In genomic region chr6:6843057-6843627, GRCh38 we compare ENCODE assay signal across 13 cellular contexts.
DNase-seq lines count a peak whose midpoint lies in the region; ATAC-seq, FAIRE-seq and TF ChIP-seq lines count a peak whose summit lies in the region.
"Had no signal": no experiment of that assay in that cellular context is flagged by ENCODE, and none has a peak within 500 bp of the region (broad histone marks: within the 10 kb centered on the region; RNA-seq: fewer than 3 reads in every experiment).

No MANE protein-coding gene starts in this region.

- TF ChIP-seq CTCF in cardiac fibroblast (IDR thresholded peaks at IDR 0.05; ENCODE audit: low read depth, low read length) (no peak), tibial artery (IDR thresholded peaks at IDR 0.05) (no peak)

- H3K4me1 ChIP-seq in aorta (ENCODE audit: control insufficient read depth in 1 of 2, insufficient read depth in 2 of 2, low read length in 2 of 2) = no peaks in the 10 kb centered on the region
- H3K4me1 ChIP-seq in tibial artery = no peaks in the 10 kb centered on the region

- CTCF ChIA-PET in activated CD4-positive, alpha-beta memory T cell treated with anti-CD3 and anti-CD28 coated beads, Interleukin-2, amount 10 ng/mL, durations not matched to agents 7 days and 5 days (lab: Charles Lee) = no interaction called here

- FAIRE-seq in HTR-8/SVneo (lab: Jason Lieb, UNC) = no peak

- peak; percentile 63 for ATAC-seq in left colon
- ATAC-seq in aorta (ENCODE audit: low FRiP score) = no peak
- no peak for ATAC-seq in HG03565 (IDR thresholded peaks at IDR 0.05; ENCODE audit: unreplicated experiment)

- no peaks in the 10 kb centered on the region for H3K27me3 ChIP-seq in aorta (ENCODE audit: control insufficient read depth in 1 of 2, insufficient read depth in 2 of 2, low read length in 1 of 2)
- peaks cover 0 to 8% of the 10 kb centered on the region in 2 donors for H3K27me3 ChIP-seq in tibial artery
- H3K27me3 ChIP-seq: tibial nerve had no signal

- POLR2A ChIA-PET in activated CD4-positive, alpha-beta memory T cell treated with anti-CD3 and anti-CD28 coated beads, Interleukin-2, amount 10 ng/mL, durations not matched to agents 7 days and 5 days (lab: Charles Lee) = interaction anchor here (0.7 kb wide), 1 partner anchor 245 kb away, joined by 3 read pairs; no protein-coding TSS in a partner anchor

- no peak overlapping the region for H3K4me3 Mint-ChIP-seq in activated CD4-positive, alpha-beta memory T cell treated with anti-CD3 and anti-CD28 coated beads, Interleukin-2, amount 10 ng/mL, durations not matched to agents 7 days and 5 days

- no peaks in the 10 kb centered on the region for H3K36me3 ChIP-seq in aorta (ENCODE audit: control insufficient read depth in 1 of 2, insufficient read depth in 2 of 2, low read length in 1 of 2)
- no peaks in the 10 kb centered on the region for H3K36me3 ChIP-seq in tibial artery
- H3K36me3 ChIP-seq: cardiac muscle cell, tibial nerve had no signal

- H3K27ac ChIP-seq in aorta (ENCODE audit: low read depth in 1 of 2, low read length in 2 of 2) (no peak overlapping the region), tibial artery (no peak overlapping the region)
- H3K27ac ChIP-seq: cardiac muscle cell had no signal

- H3K27me3 Mint-ChIP-seq in activated CD4-positive, alpha-beta memory T cell treated with anti-CD3 and anti-CD28 coated beads, Interleukin-2, amount 10 ng/mL, durations not matched to agents 7 days and 5 days = peaks cover 46% of the 10 kb centered on the region

- 67 to 74% methylated on average over 5 of the region's 5 CpGs for WGBS in aorta, 2 donors

- DNase-seq in ACHN (peak; percentile 8), HTR-8/SVneo (ENCODE audit: insufficient read length, low spot score) (peak; percentile 31), cardiac fibroblast (ENCODE audit: low read depth in 2 of 2) (peak; percentile 25 to 43), left colon (no peak), aorta (no peak), tibial artery (no peak)
- DNase-seq in activated CD4-positive, alpha-beta memory T cell treated with anti-CD3 and anti-CD28 coated beads, Interleukin-2, amount 10 ng/mL, durations not matched to agents 7 days and 5 days = no peak
- DNase-seq: activated CD4-positive, alpha-beta T cell treated with anti-CD3 and anti-CD28 coated beads, Interleukin-2, amount 50 U/mL, for 1 hour; activated effector memory CD4-positive, alpha-beta T cell treated with Interleukin-2 at 50 U/mL for 16 hours; occipital lobe had no signal

- no peak overlapping the region for H3K4me3 ChIP-seq in cardiac fibroblast (replicated peaks in 1 of 2; ENCODE audit: low read depth in 2 of 2, low read length in 2 of 2)
- no peak overlapping the region for H3K4me3 ChIP-seq in aorta (ENCODE audit: low read length in 2 of 2)
- no peak overlapping the region for H3K4me3 ChIP-seq in tibial artery
- H3K4me3 ChIP-seq: cardiac muscle cell, tibial nerve had no signal

- no peak overlapping the region for H3K27ac Mint-ChIP-seq in activated CD4-positive, alpha-beta memory T cell treated with anti-CD3 and anti-CD28 coated beads, Interleukin-2, amount 10 ng/mL, durations not matched to agents 7 days and 5 days

- peaks cover 1% of the 10 kb centered on the region for H3K9me3 ChIP-seq in aorta (ENCODE audit: control insufficient read depth, low read length)
- H3K9me3 ChIP-seq in tibial artery = peaks cover 0 to 8% (median 7%) of the 10 kb centered on the region in 3 donors

- H3K4me1 Mint-ChIP-seq in activated CD4-positive, alpha-beta memory T cell treated with anti-CD3 and anti-CD28 coated beads, Interleukin-2, amount 10 ng/mL, durations not matched to agents 7 days and 5 days = no peaks in the 10 kb centered on the region

- H3K9me3 Mint-ChIP-seq in activated CD4-positive, alpha-beta memory T cell treated with anti-CD3 and anti-CD28 coated beads, Interleukin-2, amount 10 ng/mL, durations not matched to agents 7 days and 5 days = peaks cover 9% of the 10 kb centered on the region

- in situ Hi-C loops in ACHN (cut with HindIII; ENCODE audit: low pct_ligation_motif_present, low pct_unique_long_range_greater_than_20kb, low sequenced_read_pairs) = no loop called here

- no peaks in the 10 kb centered on the region for H3K36me3 Mint-ChIP-seq in activated CD4-positive, alpha-beta memory T cell treated with anti-CD3 and anti-CD28 coated beads, Interleukin-2, amount 10 ng/mL, durations not matched to agents 7 days and 5 days (ENCODE audit: low read depth)

- intact Hi-C loops in left colon (cut with DNase I, micrococcal nuclease) (no loop called here), aorta (cut with DNase I) (no loop called here), tibial artery (cut with DNase I; ENCODE audit: low total_unique reads) (no loop called here)

Comparison
In these comparisons a context has a peak if more than half of its experiments do, and no peak if none do; other contexts are left out.
1. DNase-seq: peak in ACHN (single experiment), HTR-8/SVneo (single experiment) and cardiac fibroblast (2 of 2); none in left colon (0 of 2), aorta (0 of 2), tibial artery (0 of 2) and activated CD4-positive, alpha-beta memory T cell treated with anti-CD3 and anti-CD28 coated beads, Interleukin-2, amount 10 ng/mL, durations not matched to agents 7 days and 5 days (single experiment).